1 cellular context compared by ENCODE assay signal in the genomic region with DNA sequence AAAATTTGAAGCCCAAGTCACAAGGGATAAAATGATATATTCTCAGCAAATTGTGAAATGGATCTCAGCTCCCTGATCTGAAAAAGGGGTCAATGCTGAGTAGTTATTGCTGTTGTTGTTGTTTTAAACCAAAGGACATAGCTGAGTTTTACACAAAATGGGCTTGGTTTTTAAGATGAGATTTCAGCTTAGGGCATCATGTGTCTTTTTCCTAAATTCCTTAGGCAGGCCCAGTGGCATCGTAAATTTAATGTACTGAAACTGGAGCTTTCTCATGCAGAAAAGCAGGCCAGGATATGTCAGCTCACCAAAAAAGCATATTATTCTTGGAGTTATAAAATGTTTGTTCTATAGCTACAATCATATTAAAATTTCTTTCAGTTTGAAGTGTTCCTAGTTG.
TF ChIP-seq lines count a peak whose summit lies in the region.

No MANE protein-coding gene starts in this region.

TF ChIP-seq in IMR-90, 13 proteins besides CTCF, POLR2A, EP300 and RAD21 (continued from another document):
- TF ChIP-seq ELK1 (IDR thresholded peaks at IDR 0.05; ENCODE audit: borderline replicate concordance, low read depth, low read length) (no peak), SMC3 (IDR thresholded peaks at IDR 0.05; ENCODE audit: low read depth, low read length) (no peak), NFE2L2 (IDR thresholded peaks at IDR 0.05; ENCODE audit: low read depth, low read length) (no peak), BHLHE40 (IDR thresholded peaks at IDR 0.05; ENCODE audit: low read depth, low read length) (no peak), MXI1 (IDR thresholded peaks at IDR 0.05; ENCODE audit: borderline replicate concordance, low read depth, low read length) (no peak), RFX5 (IDR thresholded peaks at IDR 0.05; ENCODE audit: low read depth, low read length) (no peak), RCOR1 (IDR thresholded peaks at IDR 0.05; ENCODE audit: insufficient replicate concordance, low read length) (no peak)
- TF ChIP-seq, protein P1, sequence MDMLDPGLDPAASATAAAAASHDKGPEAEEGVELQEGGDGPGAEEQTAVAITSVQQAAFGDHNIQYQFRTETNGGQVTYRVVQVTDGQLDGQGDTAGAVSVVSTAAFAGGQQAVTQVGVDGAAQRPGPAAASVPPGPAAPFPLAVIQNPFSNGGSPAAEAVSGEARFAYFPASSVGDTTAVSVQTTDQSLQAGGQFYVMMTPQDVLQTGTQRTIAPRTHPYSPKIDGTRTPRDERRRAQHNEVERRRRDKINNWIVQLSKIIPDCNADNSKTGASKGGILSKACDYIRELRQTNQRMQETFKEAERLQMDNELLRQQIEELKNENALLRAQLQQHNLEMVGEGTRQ (IDR thresholded peaks at IDR 0.05; ENCODE audit: low read depth, low read length): no peak
